In genomic region chr2:175679728-175680127, GRCh38 we compare ENCODE assay signal across 28 cellular contexts.
"Had no signal": no experiment of that assay in that cellular context is flagged by ENCODE, and none has a peak within 500 bp of the region (broad histone marks: within the 10 kb centered on the region; RNA-seq: fewer than 3 reads in every experiment).

No MANE protein-coding gene starts in this region.

- H3K27me3 ChIP-seq: ascending aorta, cardiac muscle cell had no signal

- H3K4me3 ChIP-seq: ascending aorta, cardiac muscle cell had no signal

- ATAC-seq: activated CD8-positive, alpha-beta memory T cell treated with anti-CD3 and anti-CD28 coated beads, Interleukin-2, amount 10 ng/mL, durations not matched to agents 7 days and 5 days; activated CD8-positive, alpha-beta T cell treated with anti-CD3 and anti-CD28 coated beads, Interleukin-2, amount 10 ng/mL, durations not matched to agents 7 days and 5 days; activated naive CD8-positive, alpha-beta T cell treated with anti-CD3 and anti-CD28 coated beads, Interleukin-2, amount 50 U/mL, for 24 hours had no signal

- H3K9me3 ChIP-seq: ascending aorta had no signal

- H3K4me1 ChIP-seq: ascending aorta had no signal

- H3K27ac ChIP-seq: ascending aorta, cardiac muscle cell, VCaP had no signal

- DNase-seq: activated B cell treated with CpG ODN at 0.5 μM for 24 hours; activated CD4-positive, alpha-beta memory T cell treated with anti-CD3 and anti-CD28 coated beads, Interleukin-2, amount 10 ng/mL, durations not matched to agents 7 days and 5 days; activated CD4-positive, alpha-beta T cell treated with anti-CD3 and anti-CD28 coated beads for 48 hours; activated CD4-positive, alpha-beta T cell treated with anti-CD3 and anti-CD28 coated beads, Interleukin-2, amount 10 ng/mL, durations not matched to agents 7 days and 5 days; activated CD4-positive, alpha-beta T cell treated with anti-CD3 and anti-CD28 coated beads, Interleukin-2, amount 50 U/mL, for 48 hours; activated CD4-positive, CD25-positive, alpha-beta regulatory T cell treated with anti-CD3 and anti-CD28 coated beads, Interleukin-2, amount 50 U/mL, for 72 hours; activated CD8-positive, alpha-beta memory T cell treated with anti-CD3 and anti-CD28 coated beads for 24 hours; activated CD8-positive, alpha-beta memory T cell treated with anti-CD3 and anti-CD28 coated beads, Interleukin-2, amount 10 ng/mL, durations not matched to agents 7 days and 5 days; activated CD8-positive, alpha-beta memory T cell treated with anti-CD3 and anti-CD28 coated beads, Interleukin-2, amount 50 U/mL, for 48 hours; activated CD8-positive, alpha-beta T cell treated with anti-CD3 and anti-CD28 coated beads, Interleukin-2, amount 10 ng/mL, durations not matched to agents 7 days and 5 days; activated effector memory CD4-positive, alpha-beta T cell treated with Interleukin-2 at 50 U/mL for 16 hours; activated gamma-delta T cell; activated naive CD4-positive, alpha-beta T cell treated with anti-CD3 and anti-CD28 coated beads, Interleukin-2, amount 10 ng/mL, durations not matched to agents 7 days and 5 days; activated naive CD4-positive, alpha-beta T cell treated with Interleukin-2 at 50 U/mL for 16 hours; activated naive CD8-positive, alpha-beta T cell treated with anti-CD3 and anti-CD28 coated beads, Interleukin-2, amount 10 ng/mL, durations not matched to agents 7 days and 5 days; activated naive CD8-positive, alpha-beta T cell treated with anti-CD3 and anti-CD28 coated beads, Interleukin-2, amount 50 U/mL, for 24 hours; activated T-cell treated with anti-CD3 and anti-CD28 coated beads, Interleukin-2, amount 50 U/mL, for 24 hours; activated T-cell treated with anti-CD3 and anti-CD28 coated beads, Interleukin-2, amount 50 U/mL, for 48 hours; amygdala; anterior cingulate cortex; cerebellar nuclear complex; T-helper 2 cell; T-helper 9 cell had no signal

- FAIRE-seq: bronchial epithelial cell, TTC549 had no signal

- H3K36me3 ChIP-seq: ascending aorta, cardiac muscle cell had no signal
